8 cellular contexts compared by ENCODE assay signal in genomic region chrX:150693782-150694574, GRCh38. TPM values are rescaled to one million over a fixed set of nuclear protein-coding genes. Genes with fewer than 3 reads are reported as not detected.
DNase-seq lines count a peak whose midpoint lies in the region; ATAC-seq lines count a peak whose summit lies in the region.

No MANE protein-coding gene starts in this region.

- H3K9me3 ChIP-seq in endocrine pancreas (ENCODE audit: control insufficient read depth, low read length), result no peaks in the 10 kb centered on the region
- H3K9me3 ChIP-seq in mononuclear cell (ENCODE audit: low read depth, low read length), result no peaks in the 10 kb centered on the region

- H3K4me3 Mint-ChIP-seq in activated CD8-positive, alpha-beta T cell treated with anti-CD3 and anti-CD28 coated beads, Interleukin-2, amount 10 ng/mL, durations not matched to agents 7 days and 5 days, result peak overlapping the region; percentile 91
- H3K4me3 Mint-ChIP-seq in stimulated activated memory B cell treated with anti-CD40 and anti-IgM and Interleukin-4, amounts not matched to agents 10 μg/mL and 1 μg/mL and 100 μg/mL, for 72 hours, result peak overlapping the region; percentile 81

- POLR2A ChIA-PET in activated CD8-positive, alpha-beta T cell treated with anti-CD3 and anti-CD28 coated beads, Interleukin-2, amount 10 ng/mL, durations not matched to agents 7 days and 5 days (lab: Charles Lee), result interaction anchor here (0.9 to 2.2 kb wide), 4 partner anchors 10 to 754 kb away, joined by 3 to 7 read pairs (median 4); partner anchors contain the start of gene MTM1

- H3K4me3 ChIP-seq in endocrine pancreas (ENCODE audit: control insufficient read depth, insufficient read depth, low read length), result peak overlapping the region; percentile 62
- H3K4me3 ChIP-seq in mononuclear cell (ENCODE audit: low read length), result peak overlapping the region; percentile 44

- H3K9me3 Mint-ChIP-seq in activated CD8-positive, alpha-beta T cell treated with anti-CD3 and anti-CD28 coated beads, Interleukin-2, amount 10 ng/mL, durations not matched to agents 7 days and 5 days (ENCODE audit: insufficient read depth), result no peaks in the 10 kb centered on the region
- H3K9me3 Mint-ChIP-seq in stimulated activated memory B cell treated with anti-CD40 and anti-IgM and Interleukin-4, amounts not matched to agents 10 μg/mL and 1 μg/mL and 100 μg/mL, for 72 hours, result no peaks in the 10 kb centered on the region

- DNase-seq in AG20443 (ENCODE audit: low spot score) (peak; percentile 73), NCI-H345 (lab: John Stamatoyannopoulos, UW) (peak; percentile 75)
- DNase-seq in activated CD8-positive, alpha-beta T cell treated with anti-CD3 and anti-CD28 coated beads, Interleukin-2, amount 10 ng/mL, durations not matched to agents 7 days and 5 days, result peak; percentile 87

- H3K27me3 ChIP-seq in endocrine pancreas (ENCODE audit: control insufficient read depth, insufficient read depth, low read length) (no peaks in the 10 kb centered on the region), mononuclear cell (ENCODE audit: insufficient read depth, low read length) (no peaks in the 10 kb centered on the region)

- peaks cover 60% of the 10 kb centered on the region for H3K4me1 Mint-ChIP-seq in activated CD8-positive, alpha-beta T cell treated with anti-CD3 and anti-CD28 coated beads, Interleukin-2, amount 10 ng/mL, durations not matched to agents 7 days and 5 days (ENCODE audit: low read depth)
- H3K4me1 Mint-ChIP-seq in stimulated activated memory B cell treated with anti-CD40 and anti-IgM and Interleukin-4, amounts not matched to agents 10 μg/mL and 1 μg/mL and 100 μg/mL, for 72 hours, result peaks cover 34% of the 10 kb centered on the region

- peaks cover 2% of the 10 kb centered on the region for H3K4me1 ChIP-seq in endocrine pancreas (ENCODE audit: control insufficient read depth, insufficient read depth, low read length)
- H3K4me1 ChIP-seq in mononuclear cell (ENCODE audit: insufficient read depth, low read length), result peaks cover 64% of the 10 kb centered on the region

- CTCF ChIA-PET in activated CD8-positive, alpha-beta T cell treated with anti-CD3 and anti-CD28 coated beads, Interleukin-2, amount 10 ng/mL, durations not matched to agents 7 days and 5 days (lab: Charles Lee), result interaction anchor here (0.8 to 5.6 kb wide), 4 partner anchors 11 to 26 kb away, joined by 3 to 47 read pairs (median 4); no protein-coding TSS in a partner anchor

- H3K36me3 ChIP-seq in endocrine pancreas (ENCODE audit: control insufficient read depth, insufficient read depth, low read length), result no peaks in the 10 kb centered on the region

- peaks cover 33% of the 10 kb centered on the region for H3K36me3 Mint-ChIP-seq in activated CD8-positive, alpha-beta T cell treated with anti-CD3 and anti-CD28 coated beads, Interleukin-2, amount 10 ng/mL, durations not matched to agents 7 days and 5 days (ENCODE audit: low read depth)
- H3K36me3 Mint-ChIP-seq in stimulated activated memory B cell treated with anti-CD40 and anti-IgM and Interleukin-4, amounts not matched to agents 10 μg/mL and 1 μg/mL and 100 μg/mL, for 72 hours, result peaks cover 10% of the 10 kb centered on the region

- ATAC-seq in GM18907 (IDR thresholded peaks at IDR 0.05; ENCODE audit: unreplicated experiment), result peak; percentile 76
- ATAC-seq in HG03097 (IDR thresholded peaks at IDR 0.05; ENCODE audit: low FRiP score, unreplicated experiment), result peak; percentile 61
- peak; percentile 70 for ATAC-seq in activated CD8-positive, alpha-beta T cell treated with anti-CD3 and anti-CD28 coated beads, Interleukin-2, amount 10 ng/mL, durations not matched to agents 7 days and 5 days
- peak; percentile 89 for ATAC-seq in stimulated activated memory B cell treated with anti-CD40 and anti-IgM and Interleukin-4, amounts not matched to agents 10 μg/mL and 1 μg/mL and 100 μg/mL, for 72 hours

- peak overlapping the region; percentile 98 for H3K27ac Mint-ChIP-seq in activated CD8-positive, alpha-beta T cell treated with anti-CD3 and anti-CD28 coated beads, Interleukin-2, amount 10 ng/mL, durations not matched to agents 7 days and 5 days
- peak overlapping the region; percentile 64 for H3K27ac Mint-ChIP-seq in stimulated activated memory B cell treated with anti-CD40 and anti-IgM and Interleukin-4, amounts not matched to agents 10 μg/mL and 1 μg/mL and 100 μg/mL, for 72 hours

- H3K27me3 Mint-ChIP-seq in activated CD8-positive, alpha-beta T cell treated with anti-CD3 and anti-CD28 coated beads, Interleukin-2, amount 10 ng/mL, durations not matched to agents 7 days and 5 days (ENCODE audit: low read depth), result no peaks in the 10 kb centered on the region
- H3K27me3 Mint-ChIP-seq in stimulated activated memory B cell treated with anti-CD40 and anti-IgM and Interleukin-4, amounts not matched to agents 10 μg/mL and 1 μg/mL and 100 μg/mL, for 72 hours, result no peaks in the 10 kb centered on the region

- peak overlapping the region; percentile 65 for H3K9ac ChIP-seq in endocrine pancreas (ENCODE audit: control insufficient read depth, insufficient read depth, low read length)

RNA-seq across cellular contexts. Expression of gene MTMR1, which starts 0.8 kb away (rescaled TPM):
- 10 to 100 TPM; 45.0 to 49.4 TPM for total RNA-seq in activated CD8-positive, alpha-beta T cell treated with anti-CD3 and anti-CD28 coated beads, Interleukin-2, amount 10 ng/mL, durations not matched to agents 7 days and 5 days
- 44.6 TPM for total RNA-seq in mononuclear cell

Comparison
In these comparisons a context has a peak if more than half of its experiments do, and no peak if none do; other contexts are left out.
1. Peak in every context shown above with its lines: DNase-seq, ATAC-seq and H3K4me3 ChIP-seq.